ENCODE assay signal across 8 cellular contexts in the genomic region with DNA sequence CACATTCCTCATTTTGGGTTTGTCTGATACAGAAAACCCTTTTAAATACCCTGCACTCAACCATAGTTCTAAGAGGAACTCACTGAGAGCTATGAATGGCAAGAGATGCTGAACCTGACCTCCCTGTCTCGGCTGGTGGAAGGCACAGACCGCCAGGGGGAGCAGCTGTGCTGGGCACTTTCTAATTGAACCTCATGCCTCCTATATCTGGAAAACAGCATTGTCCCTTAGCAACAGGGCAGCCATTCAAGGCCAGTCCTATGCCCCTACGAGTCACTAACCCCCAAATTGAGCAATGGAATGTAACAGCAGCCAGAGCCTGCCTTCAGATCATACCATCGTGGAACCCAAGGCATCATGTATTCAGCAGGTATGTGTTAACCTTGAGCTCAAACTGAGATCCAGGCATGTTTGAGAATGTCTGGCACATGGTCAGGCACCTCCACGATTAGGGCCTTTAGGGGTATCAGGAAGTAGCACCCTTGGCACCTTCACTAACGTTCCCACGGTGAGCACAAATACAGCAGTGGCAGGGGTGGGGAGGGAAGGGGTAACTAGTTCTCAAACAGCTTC. TPM values are rescaled to one million over a fixed set of nuclear protein-coding genes. Genes with fewer than 3 reads are reported as not detected.
A peak's percentile ranks its signal among the peaks of the same experiment; 100 is the strongest.
DNase-seq lines count a peak whose midpoint lies in the region; ATAC-seq, FAIRE-seq and TF ChIP-seq lines count a peak whose summit lies in the region.

No MANE protein-coding gene starts in this region.

- no peaks in the 10 kb centered on the region for H3K79me2 ChIP-seq in keratinocyte (ENCODE audit: control insufficient read depth, insufficient read depth, low read length)

- ATAC-seq in body of pancreas (peak; percentile 48), HG03139 (IDR thresholded peaks at IDR 0.05; ENCODE audit: unreplicated experiment) (no peak)

- dilution Hi-C loops in keratinocyte (cut with MboI; ENCODE audit: extremely low pct_ligation_motif_present, low sequenced_read_pairs) = no loop called here

- intact Hi-C loops in body of pancreas (cut with DNase I) = no loop called here

- H2AFZ ChIP-seq in keratinocyte (ENCODE audit: control insufficient read depth, low read length) = no peak overlapping the region

- no peak overlapping the region for H3K27ac ChIP-seq in body of pancreas
- H3K27ac ChIP-seq in keratinocyte (ENCODE audit: control insufficient read depth, insufficient read depth, low read length) = no peak overlapping the region

- peak; percentile 49 to 62 (median 54) for TF ChIP-seq CTCF in body of pancreas (IDR thresholded peaks at IDR 0.05)
- peak; percentile 76 to 90 (median 84) for TF ChIP-seq CTCF in keratinocyte (optimal IDR thresholded peaks at IDR 0.05 in 1 of 3, IDR thresholded peaks at IDR 0.05 in 1 of 3, conservative IDR thresholded peaks at IDR 0.05 in 1 of 3; ENCODE audit: extremely low read depth in 1 of 3, insufficient read depth in 2 of 3, low read length in 3 of 3)

- WGBS in body of pancreas, 2 donors = 15 to 21% methylated on average over 4 to 7 of the region's 7 CpGs

- peak; percentile 49 for FAIRE-seq in TTC549 (lab: Jason Lieb, UNC)
- FAIRE-seq in keratinocyte (lab: Jason Lieb, UNC) = no peak

- no peaks in the 10 kb centered on the region for H4K20me1 ChIP-seq in keratinocyte (ENCODE audit: control insufficient read depth, extremely low read depth, insufficient read depth, low read length)

- H3K4me2 ChIP-seq in keratinocyte (ENCODE audit: control insufficient read depth, extremely low read depth, insufficient read depth, low read depth, low read length) = no peak overlapping the region

- H3K4me3 ChIP-seq in body of pancreas (no peak overlapping the region), keratinocyte (ENCODE audit: control insufficient read depth in 2 of 3, extremely low read depth in 1 of 3, insufficient read depth in 2 of 3, low read depth in 1 of 3, low read length in 3 of 3) (no peak overlapping the region)

- H3K9me3 ChIP-seq in body of pancreas (no peaks in the 10 kb centered on the region), keratinocyte (ENCODE audit: control insufficient read depth, low read depth, low read length) (no peaks in the 10 kb centered on the region)

- no peak for TF ChIP-seq POLR2A in body of pancreas (IDR thresholded peaks at IDR 0.05)

- H3K36me3 ChIP-seq in body of pancreas (replicated peaks in 1 of 2; ENCODE audit: insufficient read depth in 1 of 2, low read depth in 2 of 2) (no peaks in the 10 kb centered on the region), keratinocyte (ENCODE audit: control insufficient read depth in 2 of 2, extremely low read depth in 1 of 2, insufficient read depth in 2 of 2, low read length in 2 of 2) (no peaks in the 10 kb centered on the region)

- DNase-seq in Daoy (ENCODE audit: low read depth) (peak; percentile 52), HCEC 1CT (peak; percentile 30), NCI-H146 treated with DMSO at 0.1 percent for 48 hours (lab: John Stamatoyannopoulos, UW; ENCODE audit: unreplicated experiment) (peak; percentile 48), body of pancreas (peak; percentile 64 to 77 (median 66)), keratinocyte (ENCODE audit: low read depth, low spot score) (no peak)
- DNase-seq in stimulated activated CD4-positive, alpha-beta T cell treated with anti-CD3 and anti-CD28 coated beads, TNF-alpha, amount 100 ng/mL, for 24 hours (ENCODE audit: low read depth in 3 of 3) = peak in 2 of 3 experiments; percentile 14 to 49

- no peaks in the 10 kb centered on the region for H3K9me1 ChIP-seq in keratinocyte (ENCODE audit: control insufficient read depth, extremely low read depth, insufficient read depth, low read length)

- peaks cover 16% of the 10 kb centered on the region for H3K4me1 ChIP-seq in body of pancreas
- H3K4me1 ChIP-seq in keratinocyte (ENCODE audit: control insufficient read depth, extremely low read depth, insufficient read depth, low read length) = no peaks in the 10 kb centered on the region

- no peaks in the 10 kb centered on the region for H3K27me3 ChIP-seq in body of pancreas
- no peaks in the 10 kb centered on the region for H3K27me3 ChIP-seq in keratinocyte (ENCODE audit: control insufficient read depth, extremely low read depth, insufficient read depth, low read length)

- H3K9ac ChIP-seq in keratinocyte (ENCODE audit: control insufficient read depth, extremely low read depth, insufficient read depth, low read length) = no peak overlapping the region

RNA-seq across cellular contexts. Expression of a gene that starts 5.1 kb away (rescaled TPM):
- total RNA-seq in Daoy (2014; rRNA removed; shearing (Covaris generic)) = 0.57 and 1.5 TPM in 2 replicates
- 1 to 10 TPM in 1 of 2 donors, under 1 TPM in 1; 0.99 to 1.3 TPM for total RNA-seq in body of pancreas
- polyA plus RNA-seq in keratinocyte = 2.8 to 3.1 TPM (median 3.0 TPM) in 3 replicates
- polyA plus RNA-seq in keratinocyte (2011; ENCODE audit: low read depth) = 1.7 TPM
- 2.3 and 2.7 TPM in 2 replicates for polyA plus RNA-seq in keratinocyte (2011; cell fraction: cytosol; rRNA removed)
- 2.5 and 2.9 TPM in 2 replicates for polyA plus RNA-seq in keratinocyte (2011; cell fraction: nucleus; rRNA removed)
- 1.1 and 2.6 TPM in 2 replicates for polyA plus RNA-seq in keratinocyte (2012; ENCODE audit: low replicate concordance)
- polyA minus RNA-seq in keratinocyte = 5.0 to 7.2 TPM (median 5.0 TPM) in 3 replicates
- polyA minus RNA-seq in keratinocyte (2011; cell fraction: cytosol; rRNA and poly(A)+ RNA removed) = 1.9 TPM
- polyA minus RNA-seq in keratinocyte (2011; cell fraction: nucleus; rRNA and poly(A)+ RNA removed) = 1.2 and 2.2 TPM in 2 replicates

RNA-seq across cellular contexts. Expression of a gene that starts 38.0 kb away (rescaled TPM):
- total RNA-seq in Daoy (2014; rRNA removed; shearing (Covaris generic)) = 3.7 and 3.8 TPM in 2 replicates
- total RNA-seq in body of pancreas = 1 to 10 TPM; 2.0 to 5.2 TPM
- polyA plus RNA-seq in keratinocyte = 3.1 to 4.6 TPM (median 3.9 TPM) in 3 replicates
- 3.6 TPM for polyA plus RNA-seq in keratinocyte (2011; ENCODE audit: low read depth)
- polyA plus RNA-seq in keratinocyte (2011; cell fraction: cytosol; rRNA removed) = 0.75 and 0.88 TPM in 2 replicates
- 7.2 and 8.5 TPM in 2 replicates for polyA plus RNA-seq in keratinocyte (2011; cell fraction: nucleus; rRNA removed)
- polyA plus RNA-seq in keratinocyte (2012; ENCODE audit: low replicate concordance) = 1.8 and 5.9 TPM in 2 replicates
- 5.3 to 14.1 TPM (median 14.0 TPM) in 3 replicates for polyA minus RNA-seq in keratinocyte
- polyA minus RNA-seq in keratinocyte (2011; cell fraction: cytosol; rRNA and poly(A)+ RNA removed) = 2.7 TPM
- polyA minus RNA-seq in keratinocyte (2011; cell fraction: nucleus; rRNA and poly(A)+ RNA removed) = 14.1 and 21.7 TPM in 2 replicates

RNA-seq across cellular contexts. Expression of a gene that starts 55.3 kb away (rescaled TPM):
- total RNA-seq in Daoy (2014; rRNA removed; shearing (Covaris generic)) = not detected in 2 replicates
- total RNA-seq in body of pancreas = not detected
- not detected in 3 replicates for polyA plus RNA-seq in keratinocyte
- polyA plus RNA-seq in keratinocyte (2011; ENCODE audit: low read depth) = not detected
- polyA plus RNA-seq in keratinocyte (2011; cell fraction: cytosol; rRNA removed) = not detected in 2 replicates
- polyA plus RNA-seq in keratinocyte (2011; cell fraction: nucleus; rRNA removed) = not detected in 2 replicates
- polyA plus RNA-seq in keratinocyte (2012; ENCODE audit: low replicate concordance) = not detected in 2 replicates
- not detected in 3 replicates for polyA minus RNA-seq in keratinocyte
- not detected for polyA minus RNA-seq in keratinocyte (2011; cell fraction: cytosol; rRNA and poly(A)+ RNA removed)
- polyA minus RNA-seq in keratinocyte (2011; cell fraction: nucleus; rRNA and poly(A)+ RNA removed) = not detected in 2 replicates
